ENCODE assay signal across 8 cellular contexts in the genomic region with DNA sequence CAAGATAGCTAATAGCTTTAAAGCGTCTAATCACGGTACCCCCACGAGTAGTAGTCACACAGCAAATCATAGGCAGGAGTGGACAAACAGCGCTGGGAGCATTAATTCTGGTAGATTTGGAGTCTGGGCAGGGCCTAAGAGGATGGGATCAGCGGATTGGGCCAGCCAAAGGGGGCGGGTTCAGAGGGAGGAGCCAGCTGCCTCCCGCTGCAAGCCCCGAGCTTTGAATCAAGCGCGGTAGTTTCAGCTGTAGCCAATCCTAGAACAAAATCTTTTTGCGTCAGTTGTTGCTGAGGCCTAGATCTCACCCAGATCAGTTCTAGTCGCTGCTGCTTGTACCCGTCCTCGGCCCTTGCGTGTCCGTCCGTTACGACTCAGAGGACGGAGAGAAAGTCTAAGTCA. TPM values are rescaled to one million over a fixed set of nuclear protein-coding genes. Genes with fewer than 3 reads are reported as not detected.
DNase-seq lines count a peak whose midpoint lies in the region; ATAC-seq and TF ChIP-seq lines count a peak whose summit lies in the region.

No MANE protein-coding gene starts in this region.

- intact Hi-C loops in Calu3 (cut with micrococcal nuclease; ENCODE audit: unreplicated experiment) = no loop called here

- peak; percentile 65 for ATAC-seq in GM21526 (IDR thresholded peaks at IDR 0.05; ENCODE audit: low FRiP score, unreplicated experiment)

- H3K4me3 ChIP-seq in OCI-LY1 (ENCODE audit: low read depth, low read length, poor library complexity, severe bottlenecking) = peak overlapping the region; percentile 87

- H3K36me3 ChIP-seq in OCI-LY1 (ENCODE audit: insufficient read depth, low read length) = peaks cover 21% of the 10 kb centered on the region

- peak overlapping the region; percentile 88 for H3K9ac ChIP-seq in OCI-LY1 (ENCODE audit: low read length)

- H3K36me3 Mint-ChIP-seq in Calu3 (ENCODE audit: insufficient read depth, unreplicated experiment) = peaks cover 42% of the 10 kb centered on the region

- no peaks in the 10 kb centered on the region for H3K9me3 ChIP-seq in OCI-LY1 (ENCODE audit: low read length)

- peak overlapping the region; percentile 86 for H3K27ac ChIP-seq in OCI-LY1 (ENCODE audit: low read depth, low read length, poor library complexity, severe bottlenecking)

- H3K27me3 ChIP-seq in OCI-LY1 (ENCODE audit: insufficient read depth, low read length) = no peaks in the 10 kb centered on the region

- TF ChIP-seq CTCF in Calu3 (IDR thresholded peaks at IDR 0.05; ENCODE audit: unreplicated experiment) (no peak), OCI-LY1 (IDR thresholded peaks at IDR 0.05; ENCODE audit: low read length) (no peak)

- DNase-seq in Calu3 (peak; percentile 95), HuH-7 (ENCODE audit: low spot score) (peak; percentile 98), erythroblast (lab: John Stamatoyannopoulos, UW) (peak; percentile 97 to 98), mucosa of gallbladder (ENCODE audit: low spot score) (peak; percentile 96)
- peak; percentile 91 for DNase-seq in activated T-cell treated with anti-CD3 and anti-CD28 coated beads, Interleukin-2, amount 50 U/mL, for 1 hour
- peak; percentile 85 to 88 for DNase-seq in stimulated activated CD8-positive, alpha-beta memory T cell treated with anti-CD3 and anti-CD28 coated beads, Interleukin-4, amount 100 ng/mL, for 4 hours (ENCODE audit: low read depth in 2 of 2, low spot score in 1 of 2)

- H3K27me3 Mint-ChIP-seq in Calu3 (ENCODE audit: unreplicated experiment) = peaks cover 12% of the 10 kb centered on the region

- CTCF ChIA-PET in Calu3 (lab: Charles Lee) = interaction anchor here (0.6 to 1.8 kb wide), 3 partner anchors 12 to 32 kb away, joined by 3 to 8 read pairs (median 4); partner anchors contain the start of gene AKR1A1

- BruUV-seq in Calu3 (replicated peaks; lab: Mats Ljungman, UMichigan) = TSS peak; percentile 87

- H3K9me3 Mint-ChIP-seq in Calu3 (ENCODE audit: low read depth, unreplicated experiment) = no peaks in the 10 kb centered on the region

- peaks cover 37% of the 10 kb centered on the region for H3K79me2 ChIP-seq in OCI-LY1 (ENCODE audit: insufficient read depth, low read length)

- peaks cover 40% of the 10 kb centered on the region for H3K4me1 ChIP-seq in OCI-LY1 (ENCODE audit: insufficient read depth, low read length, severe bottlenecking)

- H3F3A ChIP-seq in OCI-LY1 (ENCODE audit: insufficient read depth, low read length) = no peaks in the 10 kb centered on the region

- no peaks in the 10 kb centered on the region for H3K9me2 ChIP-seq in OCI-LY1 (ENCODE audit: low read depth, low read length)

- H3K4me3 Mint-ChIP-seq in Calu3 (ENCODE audit: low read depth, unreplicated experiment) = peak overlapping the region; percentile 93

- peak overlapping the region; percentile 90 for H3K4me2 ChIP-seq in OCI-LY1 (ENCODE audit: low read length)

- H2AFZ ChIP-seq in OCI-LY1 (ENCODE audit: low read length) = 0 out of 2 replicates have a peak overlapping the region, but pooled peaks have one; percentile 13

- peak overlapping the region; percentile 99 for H3K27ac Mint-ChIP-seq in Calu3 (ENCODE audit: unreplicated experiment)

- H4K20me1 ChIP-seq in OCI-LY1 (ENCODE audit: insufficient read depth, low read length) = 0 out of 2 replicates have a peak, but pooled peaks cover 2% of the 10 kb centered on the region

- TF ChIP-seq POLR2A in erythroblast (IDR thresholded peaks at IDR 0.05; ENCODE audit: low read length) = no peak

- H3K4me1 Mint-ChIP-seq in Calu3 (ENCODE audit: low read depth, unreplicated experiment) = peaks cover 32% of the 10 kb centered on the region

RNA-seq across cellular contexts. Expression of gene NASP, which starts 0.6 kb away (rescaled TPM):
- total RNA-seq in Calu3 (2022) (171 and 185 TPM in 2 replicates), mucosa of gallbladder (43.7 TPM)

RNA-seq across cellular contexts. Expression of gene AKR1A1, which starts 32.6 kb away (rescaled TPM):
- total RNA-seq in Calu3 (2022) (111 and 119 TPM in 2 replicates), mucosa of gallbladder (175 TPM)

RNA-seq across cellular contexts. Expression of gene CCDC17, which starts 40.6 kb away (rescaled TPM):
- total RNA-seq in Calu3 (2022) (4.7 and 8.3 TPM in 2 replicates), mucosa of gallbladder (2.8 TPM)

Comparison
In these comparisons a context has a peak if more than half of its experiments do, and no peak if none do; other contexts are left out.
1. Peak in every context shown above with its lines: DNase-seq, ATAC-seq, H3K4me3 ChIP-seq and H3K27ac ChIP-seq.